8 cellular contexts compared by ENCODE assay signal in the genomic region with DNA sequence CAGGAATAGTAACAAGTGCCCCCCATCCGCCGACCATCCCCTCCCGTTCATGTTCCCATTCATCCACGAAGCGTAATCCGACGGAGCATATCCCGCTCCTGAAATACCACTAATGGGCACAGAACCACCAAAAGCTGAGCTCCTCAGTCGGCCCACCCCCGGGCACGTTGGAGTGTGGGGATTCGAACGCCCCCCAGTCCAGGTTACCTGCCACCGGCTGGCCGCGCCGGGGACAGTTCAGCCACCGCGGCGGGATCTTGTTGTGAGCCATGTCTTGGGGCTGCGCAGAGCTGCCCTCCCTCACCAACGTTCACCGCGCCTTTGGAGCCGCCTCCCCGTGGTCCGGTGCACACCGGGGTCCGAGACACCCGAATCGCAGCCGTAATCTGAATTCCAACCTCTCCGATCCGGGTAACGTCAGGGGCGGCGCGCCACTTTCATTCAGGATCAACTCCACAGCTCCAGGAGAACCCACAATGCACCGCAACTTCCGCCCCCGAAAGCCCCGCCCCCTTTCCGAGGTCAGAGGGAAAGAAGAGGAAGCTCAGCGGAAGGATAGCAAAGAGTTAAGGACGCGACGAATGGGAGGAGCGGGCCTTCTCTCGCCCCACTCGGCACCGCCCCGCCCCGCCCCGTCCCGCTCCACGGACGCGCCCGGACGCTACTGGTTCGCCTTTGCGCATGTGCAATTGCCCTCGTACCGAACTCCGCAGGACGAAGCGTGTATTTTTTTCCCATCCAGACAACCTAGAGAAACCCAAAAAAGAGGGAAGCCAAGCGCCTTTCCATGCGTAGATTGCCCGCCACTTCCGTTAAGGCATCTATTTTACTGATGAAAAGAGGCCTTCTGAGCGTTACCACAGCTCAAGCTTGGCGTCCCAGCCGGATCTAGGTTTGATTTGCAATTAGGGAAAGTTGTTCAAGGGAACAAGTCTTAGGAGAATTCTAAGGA. TPM values are rescaled to one million over a fixed set of nuclear protein-coding genes. Genes with fewer than 3 reads are reported as not detected.
DNase-seq lines count a peak whose midpoint lies in the region; ATAC-seq and TF ChIP-seq lines count a peak whose summit lies in the region.

A gene (minus strand): TSS at position 480 of the 952 bp plus-strand sequence. CDS start 209 bp downstream, at position 271.

- peaks cover 12% of the 10 kb centered on the region for H3K4me1 ChIP-seq in adipocyte (ENCODE audit: control insufficient read depth, insufficient read depth, low read length)
- H3K4me1 ChIP-seq in trophoblast cell (ENCODE audit: control insufficient read depth in 1 of 2, insufficient read depth in 2 of 2, low read length in 2 of 2), result peaks cover 2 to 4% of the 10 kb centered on the region in 2 experiments
- H3K4me1 ChIP-seq in transverse colon, result peaks cover 7 to 19% (median 16%) of the 10 kb centered on the region in 4 donors

- DNase-seq in NCI-H1436 (lab: John Stamatoyannopoulos, UW) (peak; percentile 98), T follicular helper cell (ENCODE audit: low read depth) (peak; percentile 96), adipocyte (ENCODE audit: low read depth) (peak; percentile 100), cardiac septum (ENCODE audit: low spot score) (peak; percentile 99), trophoblast cell (peak; percentile 98), transverse colon (peak; percentile 100)

- peak within 1 kb of the TSS; percentile 86 for H4K91ac ChIP-seq in trophoblast cell (ENCODE audit: low read depth, low read length)

- intact Hi-C loops in cardiac septum (cut with DNase I) (loop anchor here (10.0 kb wide), 1 partner anchor 391 kb away; a partner anchor contains a TSS), transverse colon (cut with DNase I; ENCODE audit: low total_unique reads) (loop anchor here (10.0 kb wide), 1 partner anchor 381 kb away; no protein-coding TSS in a partner anchor)

- ATAC-seq in HG02798 (IDR thresholded peaks at IDR 0.05; ENCODE audit: poor library complexity, unreplicated experiment), result peak; percentile 99

- TF ChIP-seq EP300 in transverse colon (IDR thresholded peaks at IDR 0.05; ENCODE audit: low read depth), result no peak

- H3K18ac ChIP-seq in trophoblast cell (ENCODE audit: low read length), result peak within 1 kb of the TSS; percentile 88

- H3K4me2 ChIP-seq in trophoblast cell (ENCODE audit: low read length), result peak within 1 kb of the TSS; percentile 89

- peak; percentile 41 for TF ChIP-seq POLR2A in transverse colon (IDR thresholded peaks at IDR 0.05)

- in situ Hi-C loops in transverse colon (cut with MboI; ENCODE audit: low pct_ligation_motif_present in 1 of 4, low pct_unique_long_range_greater_than_20kb in 1 of 4, low sequenced_read_pairs in 3 of 4), result loop anchor here in 1 of 4 donors (25.0 kb wide), 1 partner anchor 874 kb away; a partner anchor contains a TSS

- peak within 1 kb of the TSS; percentile 98 for H2AFZ ChIP-seq in trophoblast cell (ENCODE audit: insufficient read depth, low read length, poor library complexity)

- TF ChIP-seq CTCF in GM12875 (IDR thresholded peaks at IDR 0.05; ENCODE audit: borderline replicate concordance, insufficient read depth, low read depth, low read length) (no peak), transverse colon (IDR thresholded peaks at IDR 0.05) (no peak)

- no peak within 1 kb of the TSS for H2BK12ac ChIP-seq in trophoblast cell (ENCODE audit: low read length)

- WGBS in trophoblast cell (ENCODE audit: extremely low coverage, insufficient coverage, insufficient read length), result no CpG with 5 or more reads among the region's 74 CpGs
- WGBS in transverse colon (ENCODE audit: low coverage in 1 of 2), 2 donors, result 1% methylated on average over 61 of the region's 74 CpGs; no CpG with 5 or more reads in 1 of the 2 donors

- peaks cover 10% of the 10 kb centered on the region for H3K79me2 ChIP-seq in trophoblast cell (ENCODE audit: control insufficient read depth, insufficient read depth, low read length, poor library complexity)

- peak within 1 kb of the TSS; percentile 22 for H2AK5ac ChIP-seq in trophoblast cell (ENCODE audit: low read length)

- peaks cover 14% of the 10 kb centered on the region for H3K9me3 ChIP-seq in adipocyte (ENCODE audit: control insufficient read depth, low read length)
- peaks cover 1% of the 10 kb centered on the region for H3K9me3 ChIP-seq in trophoblast cell (ENCODE audit: insufficient read depth, low read depth, low read length)
- peaks cover 0 to 4% of the 10 kb centered on the region in 2 donors for H3K9me3 ChIP-seq in transverse colon

- peak within 1 kb of the TSS; percentile 95 for H3K14ac ChIP-seq in trophoblast cell (ENCODE audit: low read length)

- peak within 1 kb of the TSS; percentile 92 for H3K9ac ChIP-seq in adipocyte (ENCODE audit: low read length)
- H3K9ac ChIP-seq in trophoblast cell (ENCODE audit: low read length), result peak within 1 kb of the TSS; percentile 90

- peak within 1 kb of the TSS; percentile 55 for H3K4ac ChIP-seq in trophoblast cell (ENCODE audit: low read depth, low read length)

- H2BK5ac ChIP-seq in trophoblast cell (ENCODE audit: low read depth, low read length, poor library complexity), result peak within 1 kb of the TSS; percentile 58

- H3K4me3 ChIP-seq in GM12875 (ENCODE audit: low read depth, low read length) (peak within 1 kb of the TSS; percentile 85), adipocyte (ENCODE audit: low read length) (peak within 1 kb of the TSS; percentile 99), trophoblast cell (ENCODE audit: low read depth, low read length) (peak within 1 kb of the TSS; percentile 97), transverse colon (peak within 1 kb of the TSS; percentile 57 to 93 (median 82))

- H3K23ac ChIP-seq in trophoblast cell (ENCODE audit: low read length), result no peak within 1 kb of the TSS

- peaks cover 6% of the 10 kb centered on the region for H3K79me1 ChIP-seq in trophoblast cell (ENCODE audit: low read length)

- H2BK120ac ChIP-seq in trophoblast cell (ENCODE audit: insufficient read depth, low read length, poor library complexity), result peak within 1 kb of the TSS; percentile 81

- H4K12ac ChIP-seq in trophoblast cell (ENCODE audit: low read depth, low read length), result peak within 1 kb of the TSS; percentile 84

- peak within 1 kb of the TSS; percentile 98 for H4K8ac ChIP-seq in trophoblast cell (ENCODE audit: low read depth, low read length)

- H3K36me3 ChIP-seq in adipocyte (ENCODE audit: control insufficient read depth, insufficient read depth, low read length, severe bottlenecking) (no peaks in the 10 kb centered on the region), trophoblast cell (ENCODE audit: control insufficient read depth in 1 of 2, insufficient read depth in 2 of 2, low read length in 2 of 2) (no peaks in the 10 kb centered on the region), transverse colon (no peaks in the 10 kb centered on the region)

- H3K27ac ChIP-seq in trophoblast cell (ENCODE audit: low read depth, low read length) (peak within 1 kb of the TSS; percentile 71), transverse colon (peak within 1 kb of the TSS; percentile 83 to 92 (median 89))

- no peaks in the 10 kb centered on the region for H3K27me3 ChIP-seq in adipocyte (replicated peaks; ENCODE audit: control insufficient read depth, insufficient read depth, low read length)
- H3K27me3 ChIP-seq in trophoblast cell (ENCODE audit: insufficient read depth, low read length), result no peaks in the 10 kb centered on the region
- no peaks in the 10 kb centered on the region for H3K27me3 ChIP-seq in transverse colon

RNA-seq across cellular contexts. Expression of the gene that starts here (rescaled TPM):
- total RNA-seq in cardiac septum (7.9 TPM), transverse colon (10 to 100 TPM in 3 of 4 donors, 1 to 10 TPM in 1; 5.4 to 20.9 (median 15.2) TPM)
- polyA plus RNA-seq in trophoblast cell (2013), result 9.7 and 9.8 TPM in 2 replicates

Comparison
In these comparisons a context has a peak if more than half of its experiments do, and no peak if none do; other contexts are left out.
1. Peak in every context shown above with its lines: DNase-seq, ATAC-seq, H3K4me3 ChIP-seq and H3K27ac ChIP-seq.